13 cellular contexts compared by ENCODE assay signal in the genomic region with DNA sequence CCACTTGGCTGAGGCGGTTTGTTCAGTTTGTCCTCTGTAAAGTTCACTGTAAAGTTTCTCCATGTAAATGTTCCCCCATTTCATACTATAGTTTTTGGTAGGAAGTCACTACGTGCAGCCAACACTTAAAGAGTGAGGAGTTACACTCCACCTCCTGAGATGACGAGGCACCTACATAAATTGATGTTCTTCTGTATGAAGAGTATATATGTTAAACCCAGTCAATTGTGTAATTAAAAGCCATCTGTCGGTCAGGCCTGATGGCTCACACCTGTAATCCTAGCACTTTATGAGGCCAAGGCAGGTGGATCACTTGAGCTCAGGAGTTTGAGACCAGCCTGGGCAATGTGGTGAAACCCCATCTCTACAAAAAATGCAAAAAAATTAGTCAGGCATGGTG.
"Had no signal": no experiment of that assay in that cellular context is flagged by ENCODE, and none has a peak within 500 bp of the region (broad histone marks: within the 10 kb centered on the region; RNA-seq: fewer than 3 reads in every experiment).

No MANE protein-coding gene starts in this region.

- H2AFZ ChIP-seq: hepatocyte had no signal

- H3K4me1 ChIP-seq: breast epithelium, sigmoid colon had no signal

- H3K27ac ChIP-seq: breast epithelium, hepatocyte, ovary, sigmoid colon had no signal

- H3K27me3 ChIP-seq: breast epithelium, hepatocyte, ovary, sigmoid colon had no signal

- H3K4me3 ChIP-seq: breast epithelium, hepatocyte, ovary, sigmoid colon had no signal

- DNase-seq: activated CD4-positive, alpha-beta memory T cell treated with anti-CD3 and anti-CD28 coated beads, Interleukin-2, amount 10 ng/mL, durations not matched to agents 7 days and 5 days; activated CD4-positive, alpha-beta T cell treated with anti-CD3 and anti-CD28 coated beads for 1 hour; activated naive CD4-positive, alpha-beta T cell; activated T-cell treated with anti-CD3 and anti-CD28 coated beads, Interleukin-2, amount 50 U/mL, for 72 hours; aorta; dermis blood vessel endothelial cell; ovary; sigmoid colon; stimulated activated CD4-positive, alpha-beta T cell treated with anti-CD3 and anti-CD28 coated beads, Interleukin-12 subunit alpha, Interleukin-12 subunit beta, amount 100 ng/mL, for 4 hours; stimulated activated naive CD4-positive, alpha-beta T cell treated with Interleukin-2 at 50 U/mL for 16 hours; trophoblast cell had no signal

- H3K36me3 ChIP-seq: breast epithelium, ovary, sigmoid colon had no signal

- H3K4me2 ChIP-seq: hepatocyte had no signal

- ATAC-seq: activated T-cell treated with anti-CD3 and anti-CD28 coated beads, Interleukin-2, amount 50 U/mL, for 72 hours had no signal

- H3K9me3 ChIP-seq: breast epithelium, ovary, sigmoid colon had no signal
